ENCODE assay signal across 7 cellular contexts in the genomic region with DNA sequence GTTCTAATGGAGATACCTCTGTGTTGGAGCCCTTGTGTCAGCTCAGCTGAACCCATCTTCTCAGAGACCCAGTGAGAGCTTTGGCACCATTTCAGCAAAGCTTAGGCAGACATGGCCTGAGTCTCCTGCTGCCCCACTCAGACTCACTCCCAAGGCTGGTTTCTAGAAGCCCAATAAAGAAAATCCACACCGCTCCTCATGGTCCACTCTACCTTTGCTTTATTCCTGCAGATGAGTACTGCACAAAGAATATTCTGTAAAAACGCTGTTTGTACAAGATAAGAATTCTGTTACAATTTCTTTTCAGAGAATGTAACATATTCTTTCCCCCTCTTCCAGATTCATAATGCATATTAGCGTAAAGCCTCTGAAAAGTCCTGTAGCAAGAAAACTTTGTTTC.
"Had no signal": no experiment of that assay in that cellular context is flagged by ENCODE, and none has a peak within 500 bp of the region (broad histone marks: within the 10 kb centered on the region; RNA-seq: fewer than 3 reads in every experiment).

No MANE protein-coding gene starts in this region.

- H3K4me1 Mint-ChIP-seq: GM23338, IgD-negative memory B cell had no signal

- H3K9me3 Mint-ChIP-seq: GM23338, H9, HFFc6 had no signal

- H3K27ac ChIP-seq: HL-60 had no signal

- H3K36me3 Mint-ChIP-seq: IgD-negative memory B cell had no signal

- ATAC-seq: GM23338, HepG2 had no signal

- H3K27ac Mint-ChIP-seq: GM23338, H9, HFFc6, IgD-negative memory B cell had no signal

- H3K4me3 Mint-ChIP-seq: GM23338, H9, HFFc6, IgD-negative memory B cell had no signal

- DNase-seq: H9, HCEC 1CT, HFFc6 had no signal
